12 cellular contexts compared by ENCODE assay signal in the genomic region with DNA sequence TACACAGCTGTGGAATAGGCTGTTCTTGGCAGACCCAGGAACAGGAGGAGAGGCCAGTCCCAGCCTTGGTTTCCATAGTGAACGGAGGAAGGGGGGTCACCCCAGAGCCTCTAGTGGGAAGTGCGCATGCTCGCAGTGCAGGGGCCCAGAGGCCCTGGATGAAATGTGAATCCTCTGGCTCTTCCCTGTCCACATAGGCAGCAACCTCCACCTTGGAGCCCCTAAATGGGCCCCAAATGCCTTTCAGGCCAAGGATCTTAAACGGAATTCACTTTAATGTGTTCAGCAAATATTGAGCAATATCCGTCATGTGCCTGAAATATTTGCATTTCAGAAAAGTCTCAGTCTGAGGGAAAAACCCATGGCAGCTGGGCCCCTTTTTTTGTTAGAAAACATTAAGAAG. TPM values are rescaled to one million over a fixed set of nuclear protein-coding genes. Genes with fewer than 3 reads are reported as not detected.
DNase-seq lines count a peak whose midpoint lies in the region; ATAC-seq and TF ChIP-seq lines count a peak whose summit lies in the region.
"Had no signal": no experiment of that assay in that cellular context is flagged by ENCODE, and none has a peak within 500 bp of the region (broad histone marks: within the 10 kb centered on the region; RNA-seq: fewer than 3 reads in every experiment).

No MANE protein-coding gene starts in this region.

- H3K27ac Mint-ChIP-seq in progenitor cell of endocrine pancreas (peak overlapping the region; percentile 14), immature natural killer cell (no peak overlapping the region)
- H3K27ac Mint-ChIP-seq in activated T-helper 2 cell treated with anti-CD3 and anti-CD28 coated beads, Interferon-gamma antibody, Interleukin-2, Interleukin-4, amounts not matched to agents 10 μg/mL and 5 μg/mL and 100 μg/mL, durations not matched to agents 14 hours and 24 hours and 36 hours = no peak overlapping the region
- H3K27ac Mint-ChIP-seq: stimulated activated naive CD8-positive, alpha-beta T cell treated with anti-CD3 and anti-CD28 coated beads, Interleukin-15, amount 100 ng/mL, for 72 hours had no signal

- no peak for ATAC-seq in GM21619 (IDR thresholded peaks at IDR 0.05; ENCODE audit: unreplicated experiment)
- ATAC-seq: stimulated activated naive CD8-positive, alpha-beta T cell treated with anti-CD3 and anti-CD28 coated beads, Interleukin-15, amount 100 ng/mL, for 72 hours had no signal

- DNase-seq in EH (ENCODE audit: low read depth) = peak; percentile 6
- DNase-seq in amniotic epithelial cell (ENCODE audit: low read depth) = peak; percentile 71
- peak; percentile 42 to 54 for DNase-seq in hippocampal formation (lab: John Stamatoyannopoulos, UW)
- DNase-seq in progenitor cell of endocrine pancreas (ENCODE audit: low spot score, unreplicated experiment) = peak; percentile 36
- DNase-seq in immature natural killer cell = no peak
- DNase-seq in stimulated activated CD4-positive, alpha-beta T cell treated with anti-CD3 and anti-CD28 coated beads, Interleukin-4, amount 100 ng/mL, for 24 hours = no peak
- DNase-seq in activated T-helper 2 cell treated with anti-CD3 and anti-CD28 coated beads, Interferon-gamma antibody, Interleukin-2, Interleukin-4, amounts not matched to agents 10 μg/mL and 5 μg/mL and 100 μg/mL, durations not matched to agents 14 hours and 24 hours and 36 hours (ENCODE audit: low spot score) = no peak
- DNase-seq: activated T-cell treated with anti-CD3 and anti-CD28 coated beads for 4 hours; DMS79; stimulated activated naive CD8-positive, alpha-beta T cell treated with anti-CD3 and anti-CD28 coated beads, Interleukin-15, amount 100 ng/mL, for 72 hours had no signal

- H3K36me3 Mint-ChIP-seq in progenitor cell of endocrine pancreas (ENCODE audit: insufficient read depth) (peaks cover 3% of the 10 kb centered on the region), immature natural killer cell (no peaks in the 10 kb centered on the region)
- no peaks in the 10 kb centered on the region for H3K36me3 Mint-ChIP-seq in activated T-helper 2 cell treated with anti-CD3 and anti-CD28 coated beads, Interferon-gamma antibody, Interleukin-2, Interleukin-4, amounts not matched to agents 10 μg/mL and 5 μg/mL and 100 μg/mL, durations not matched to agents 14 hours and 24 hours and 36 hours (ENCODE audit: low read depth)

- H3K4me1 Mint-ChIP-seq in progenitor cell of endocrine pancreas (ENCODE audit: low read depth) = peaks cover 13% of the 10 kb centered on the region
- H3K4me1 Mint-ChIP-seq in immature natural killer cell = no peaks in the 10 kb centered on the region
- H3K4me1 Mint-ChIP-seq in activated T-helper 2 cell treated with anti-CD3 and anti-CD28 coated beads, Interferon-gamma antibody, Interleukin-2, Interleukin-4, amounts not matched to agents 10 μg/mL and 5 μg/mL and 100 μg/mL, durations not matched to agents 14 hours and 24 hours and 36 hours (ENCODE audit: low read depth) = no peaks in the 10 kb centered on the region
- H3K4me1 Mint-ChIP-seq: stimulated activated naive CD8-positive, alpha-beta T cell treated with anti-CD3 and anti-CD28 coated beads, Interleukin-15, amount 100 ng/mL, for 72 hours had no signal

- TF ChIP-seq CTCF in progenitor cell of endocrine pancreas (IDR thresholded peaks at IDR 0.05; ENCODE audit: unreplicated experiment) = no peak

- H3K9me3 Mint-ChIP-seq in progenitor cell of endocrine pancreas (ENCODE audit: low read depth) = peaks cover 19% of the 10 kb centered on the region
- peaks cover 4 to 29% (median 11%) of the 10 kb centered on the region in 6 donors for H3K9me3 Mint-ChIP-seq in immature natural killer cell
- H3K9me3 Mint-ChIP-seq in activated T-helper 2 cell treated with anti-CD3 and anti-CD28 coated beads, Interferon-gamma antibody, Interleukin-2, Interleukin-4, amounts not matched to agents 10 μg/mL and 5 μg/mL and 100 μg/mL, durations not matched to agents 14 hours and 24 hours and 36 hours = peaks cover 29% of the 10 kb centered on the region

- H3K4me3 Mint-ChIP-seq in progenitor cell of endocrine pancreas (ENCODE audit: low read depth) (no peak overlapping the region), immature natural killer cell (no peak overlapping the region)
- no peak overlapping the region for H3K4me3 Mint-ChIP-seq in activated T-helper 2 cell treated with anti-CD3 and anti-CD28 coated beads, Interferon-gamma antibody, Interleukin-2, Interleukin-4, amounts not matched to agents 10 μg/mL and 5 μg/mL and 100 μg/mL, durations not matched to agents 14 hours and 24 hours and 36 hours (ENCODE audit: low read depth)
- H3K4me3 Mint-ChIP-seq: stimulated activated naive CD8-positive, alpha-beta T cell treated with anti-CD3 and anti-CD28 coated beads, Interleukin-15, amount 100 ng/mL, for 72 hours had no signal

- intact Hi-C loops in activated T-helper 2 cell treated with anti-CD3 and anti-CD28 coated beads, Interferon-gamma antibody, Interleukin-2, Interleukin-4, amounts not matched to agents 10 μg/mL and 5 μg/mL and 100 μg/mL, durations not matched to agents 14 hours and 24 hours and 36 hours (cut with micrococcal nuclease) = no loop called here

- no peaks in the 10 kb centered on the region for H3K27me3 Mint-ChIP-seq in progenitor cell of endocrine pancreas
- H3K27me3 Mint-ChIP-seq in immature natural killer cell (ENCODE audit: low read depth in 3 of 3) = peaks cover 0 to 2% (median 2%) of the 10 kb centered on the region in 3 donors
- H3K27me3 Mint-ChIP-seq in activated T-helper 2 cell treated with anti-CD3 and anti-CD28 coated beads, Interferon-gamma antibody, Interleukin-2, Interleukin-4, amounts not matched to agents 10 μg/mL and 5 μg/mL and 100 μg/mL, durations not matched to agents 14 hours and 24 hours and 36 hours (ENCODE audit: low read depth) = no peaks in the 10 kb centered on the region
- H3K27me3 Mint-ChIP-seq: stimulated activated naive CD8-positive, alpha-beta T cell treated with anti-CD3 and anti-CD28 coated beads, Interleukin-15, amount 100 ng/mL, for 72 hours had no signal

RNA-seq across cellular contexts. Expression of gene NDN, which starts 3.3 kb away (rescaled TPM):
- 46.9 and 51.8 TPM in 2 replicates for total RNA-seq in progenitor cell of endocrine pancreas
- 1 to 10 TPM; 2.0 to 2.4 (median 2.2) TPM for polyA plus RNA-seq in immature natural killer cell
- 4.3 and 4.8 TPM in 2 replicates for total RNA-seq in activated T-helper 2 cell treated with anti-CD3 and anti-CD28 coated beads, Interferon-gamma antibody, Interleukin-2, Interleukin-4, amounts not matched to agents 10 μg/mL and 5 μg/mL and 100 μg/mL, durations not matched to agents 14 hours and 24 hours and 36 hours
- total RNA-seq: HT-29 had no signal

RNA-seq across cellular contexts. Expression of gene MAGEL2, which starts 42.8 kb away (rescaled TPM):
- 14.3 and 16.1 TPM in 2 replicates for total RNA-seq in progenitor cell of endocrine pancreas
- polyA plus RNA-seq in immature natural killer cell = not detected
- total RNA-seq in activated T-helper 2 cell treated with anti-CD3 and anti-CD28 coated beads, Interferon-gamma antibody, Interleukin-2, Interleukin-4, amounts not matched to agents 10 μg/mL and 5 μg/mL and 100 μg/mL, durations not matched to agents 14 hours and 24 hours and 36 hours = not detected in 2 replicates
- total RNA-seq: HT-29 had no signal

Comparison
In these comparisons a context has a peak if more than half of its experiments do, and no peak if none do; other contexts are left out.
1. DNase-seq: peak in EH (single experiment), amniotic epithelial cell (single experiment), hippocampal formation (2 of 2) and progenitor cell of endocrine pancreas (single experiment); none in immature natural killer cell (0 of 3), stimulated activated CD4-positive, alpha-beta T cell treated with anti-CD3 and anti-CD28 coated beads, Interleukin-4, amount 100 ng/mL, for 24 hours (single experiment) and activated T-helper 2 cell treated with anti-CD3 and anti-CD28 coated beads, Interferon-gamma antibody, Interleukin-2, Interleukin-4, amounts not matched to agents 10 μg/mL and 5 μg/mL and 100 μg/mL, durations not matched to agents 14 hours and 24 hours and 36 hours (single experiment).
2. RNA of gene MAGEL2, which starts 42.8 kb away (total RNA-seq): 14.3 to 16.1 TPM in progenitor cell of endocrine pancreas; not detected in activated T-helper 2 cell treated with anti-CD3 and anti-CD28 coated beads, Interferon-gamma antibody, Interleukin-2, Interleukin-4, amounts not matched to agents 10 μg/mL and 5 μg/mL and 100 μg/mL, durations not matched to agents 14 hours and 24 hours and 36 hours; every median in the first group is over 10 times any median in the second.